Comparison of ENCODE assay signal across 1 cellular context in genomic region chr18:80180778-80181564, GRCh38.
TF ChIP-seq lines count a peak whose summit lies in the region.

No MANE protein-coding gene starts in this region.

TF ChIP-seq in HepG2, 621 proteins besides CTCF, POLR2A, EP300 and RAD21 (continued from another document):
- TF ChIP-seq ZBTB3 (CRISPR knock-in tag; IDR thresholded peaks at IDR 0.05; ENCODE audit: borderline replicate concordance, low read depth), result no peak
- TF ChIP-seq REPIN1 (CRISPR knock-in tag; IDR thresholded peaks at IDR 0.05; ENCODE audit: borderline replicate concordance, low read depth), result no peak
- no peak for TF ChIP-seq ZNF660 (CRISPR knock-in tag; IDR thresholded peaks at IDR 0.05; ENCODE audit: borderline replicate concordance, low read depth)
- TF ChIP-seq REL (CRISPR knock-in tag; conservative IDR thresholded peaks at IDR 0.05), result no peak
- TF ChIP-seq PRDM10 (CRISPR knock-in tag; IDR thresholded peaks at IDR 0.05; ENCODE audit: low read depth), result no peak
- TF ChIP-seq ZNF275 (CRISPR knock-in tag; IDR thresholded peaks at IDR 0.05; ENCODE audit: borderline replicate concordance), result no peak
- TF ChIP-seq ZNF577 (CRISPR knock-in tag; IDR thresholded peaks at IDR 0.05; ENCODE audit: borderline replicate concordance, low read depth), result no peak
- TF ChIP-seq, protein P1, sequence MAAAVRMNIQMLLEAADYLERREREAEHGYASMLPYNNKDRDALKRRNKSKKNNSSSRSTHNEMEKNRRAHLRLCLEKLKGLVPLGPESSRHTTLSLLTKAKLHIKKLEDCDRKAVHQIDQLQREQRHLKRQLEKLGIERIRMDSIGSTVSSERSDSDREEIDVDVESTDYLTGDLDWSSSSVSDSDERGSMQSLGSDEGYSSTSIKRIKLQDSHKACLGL (CRISPR knock-in tag; IDR thresholded peaks at IDR 0.05), result no peak
- no peak for TF ChIP-seq NFE2 (CRISPR knock-in tag; IDR thresholded peaks at IDR 0.05)
- TF ChIP-seq, protein P2, sequence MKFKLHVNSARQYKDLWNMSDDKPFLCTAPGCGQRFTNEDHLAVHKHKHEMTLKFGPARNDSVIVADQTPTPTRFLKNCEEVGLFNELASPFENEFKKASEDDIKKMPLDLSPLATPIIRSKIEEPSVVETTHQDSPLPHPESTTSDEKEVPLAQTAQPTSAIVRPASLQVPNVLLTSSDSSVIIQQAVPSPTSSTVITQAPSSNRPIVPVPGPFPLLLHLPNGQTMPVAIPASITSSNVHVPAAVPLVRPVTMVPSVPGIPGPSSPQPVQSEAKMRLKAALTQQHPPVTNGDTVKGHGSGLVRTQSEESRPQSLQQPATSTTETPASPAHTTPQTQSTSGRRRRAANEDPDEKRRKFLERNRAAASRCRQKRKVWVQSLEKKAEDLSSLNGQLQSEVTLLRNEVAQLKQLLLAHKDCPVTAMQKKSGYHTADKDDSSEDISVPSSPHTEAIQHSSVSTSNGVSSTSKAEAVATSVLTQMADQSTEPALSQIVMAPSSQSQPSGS (CRISPR knock-in tag; IDR thresholded peaks at IDR 0.05), result no peak
- TF ChIP-seq, protein P3, sequence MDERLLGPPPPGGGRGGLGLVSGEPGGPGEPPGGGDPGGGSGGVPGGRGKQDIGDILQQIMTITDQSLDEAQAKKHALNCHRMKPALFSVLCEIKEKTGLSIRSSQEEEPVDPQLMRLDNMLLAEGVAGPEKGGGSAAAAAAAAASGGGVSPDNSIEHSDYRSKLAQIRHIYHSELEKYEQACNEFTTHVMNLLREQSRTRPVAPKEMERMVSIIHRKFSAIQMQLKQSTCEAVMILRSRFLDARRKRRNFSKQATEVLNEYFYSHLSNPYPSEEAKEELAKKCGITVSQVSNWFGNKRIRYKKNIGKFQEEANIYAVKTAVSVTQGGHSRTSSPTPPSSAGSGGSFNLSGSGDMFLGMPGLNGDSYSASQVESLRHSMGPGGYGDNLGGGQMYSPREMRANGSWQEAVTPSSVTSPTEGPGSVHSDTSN (CRISPR knock-in tag; IDR thresholded peaks at IDR 0.05), result no peak
- no peak for TF ChIP-seq ZZZ3 (CRISPR knock-in tag; IDR thresholded peaks at IDR 0.05; ENCODE audit: borderline replicate concordance)
- TF ChIP-seq ZFYVE20 (CRISPR knock-in tag; IDR thresholded peaks at IDR 0.05; ENCODE audit: borderline replicate concordance, low read depth), result no peak
- no peak for TF ChIP-seq ZMYM3 (CRISPR knock-in tag; IDR thresholded peaks at IDR 0.05)
